ENCODE assay signal across 8 cellular contexts in the genomic region with DNA sequence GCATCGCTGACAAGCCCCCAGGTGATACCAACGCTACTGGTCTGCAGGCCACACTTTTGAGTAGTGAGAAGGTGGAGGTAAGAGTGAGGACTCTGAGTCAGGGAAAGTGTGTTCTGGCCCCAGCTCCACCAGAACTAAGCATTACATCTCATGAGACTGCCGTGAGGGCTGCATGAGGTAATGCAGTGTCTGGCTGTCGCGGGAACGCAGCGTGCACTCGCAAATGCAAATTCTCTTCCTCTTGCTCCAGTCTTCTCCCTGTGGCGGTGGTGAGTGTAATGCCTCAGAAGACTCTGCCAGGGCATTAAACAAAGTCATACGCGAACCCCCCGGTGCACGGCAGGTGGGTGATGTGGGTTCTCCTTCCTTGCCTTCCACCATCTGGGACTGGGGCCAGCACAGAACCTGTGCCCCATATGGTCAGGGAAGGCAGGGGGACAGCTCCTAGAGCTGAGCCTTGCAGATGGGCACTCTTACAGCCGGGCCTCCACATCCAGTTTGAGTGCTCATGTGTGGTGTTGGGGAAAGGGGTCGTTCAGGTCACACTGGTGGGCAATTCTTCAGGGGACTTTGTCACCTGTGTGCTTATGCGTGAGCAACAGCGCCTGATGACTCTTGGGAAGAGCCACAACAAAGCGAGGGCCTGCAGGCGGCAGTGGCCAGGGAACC.
A peak's percentile ranks its signal among the peaks of the same experiment; 100 is the strongest.
DNase-seq lines count a peak whose midpoint lies in the region; ATAC-seq lines count a peak whose summit lies in the region.

No MANE protein-coding gene starts in this region.

- H3K4me3 Mint-ChIP-seq in activated T-helper 2 cell treated with anti-CD3 and anti-CD28 coated beads, Interferon-gamma antibody, Interleukin-2, Interleukin-4, amounts not matched to agents 10 μg/mL and 5 μg/mL and 100 μg/mL, durations not matched to agents 14 hours and 24 hours and 36 hours (ENCODE audit: low read depth) = no peak overlapping the region

- intact Hi-C loops in left ventricle myocardium superior (cut with micrococcal nuclease) = no loop called here
- intact Hi-C loops in activated T-helper 2 cell treated with anti-CD3 and anti-CD28 coated beads, Interferon-gamma antibody, Interleukin-2, Interleukin-4, amounts not matched to agents 10 μg/mL and 5 μg/mL and 100 μg/mL, durations not matched to agents 14 hours and 24 hours and 36 hours (cut with micrococcal nuclease) = no loop called here

- ATAC-seq in GM19397 (IDR thresholded peaks at IDR 0.05; ENCODE audit: unreplicated experiment) (peak; percentile 66), HG03378 (IDR thresholded peaks at IDR 0.05; ENCODE audit: unreplicated experiment) (peak; percentile 78), left ventricle myocardium superior (no peak)

- peaks cover 4% of the 10 kb centered on the region for H3K27me3 Mint-ChIP-seq in activated T-helper 2 cell treated with anti-CD3 and anti-CD28 coated beads, Interferon-gamma antibody, Interleukin-2, Interleukin-4, amounts not matched to agents 10 μg/mL and 5 μg/mL and 100 μg/mL, durations not matched to agents 14 hours and 24 hours and 36 hours (ENCODE audit: low read depth)

- peak; percentile 18 for DNase-seq in left ventricle myocardium superior
- no peak for DNase-seq in NCI-H226
- DNase-seq in NCI-H2107 (lab: John Stamatoyannopoulos, UW) = no peak
- DNase-seq in activated T-helper 2 cell treated with anti-CD3 and anti-CD28 coated beads, Interferon-gamma antibody, Interleukin-2, Interleukin-4, amounts not matched to agents 10 μg/mL and 5 μg/mL and 100 μg/mL, durations not matched to agents 14 hours and 24 hours and 36 hours (ENCODE audit: low spot score) = no peak
- DNase-seq in stimulated activated CD4-positive, alpha-beta T cell treated with anti-CD3 and anti-CD28 coated beads, Interleukin-4, amount 100 ng/mL, for 1 hour = no peak

- no peak overlapping the region for H3K27ac Mint-ChIP-seq in activated T-helper 2 cell treated with anti-CD3 and anti-CD28 coated beads, Interferon-gamma antibody, Interleukin-2, Interleukin-4, amounts not matched to agents 10 μg/mL and 5 μg/mL and 100 μg/mL, durations not matched to agents 14 hours and 24 hours and 36 hours

- H3K4me1 Mint-ChIP-seq in activated T-helper 2 cell treated with anti-CD3 and anti-CD28 coated beads, Interferon-gamma antibody, Interleukin-2, Interleukin-4, amounts not matched to agents 10 μg/mL and 5 μg/mL and 100 μg/mL, durations not matched to agents 14 hours and 24 hours and 36 hours (ENCODE audit: low read depth) = no peaks in the 10 kb centered on the region

- no peaks in the 10 kb centered on the region for H3K36me3 Mint-ChIP-seq in activated T-helper 2 cell treated with anti-CD3 and anti-CD28 coated beads, Interferon-gamma antibody, Interleukin-2, Interleukin-4, amounts not matched to agents 10 μg/mL and 5 μg/mL and 100 μg/mL, durations not matched to agents 14 hours and 24 hours and 36 hours (ENCODE audit: low read depth)

- peak overlapping the region; percentile 40; the same call in 1 of the 2 replicates for H3K4me3 ChIP-seq in GM08714 (ENCODE audit: low read length)

- H3K9me3 Mint-ChIP-seq in activated T-helper 2 cell treated with anti-CD3 and anti-CD28 coated beads, Interferon-gamma antibody, Interleukin-2, Interleukin-4, amounts not matched to agents 10 μg/mL and 5 μg/mL and 100 μg/mL, durations not matched to agents 14 hours and 24 hours and 36 hours = no peaks in the 10 kb centered on the region
